In the genomic region with DNA sequence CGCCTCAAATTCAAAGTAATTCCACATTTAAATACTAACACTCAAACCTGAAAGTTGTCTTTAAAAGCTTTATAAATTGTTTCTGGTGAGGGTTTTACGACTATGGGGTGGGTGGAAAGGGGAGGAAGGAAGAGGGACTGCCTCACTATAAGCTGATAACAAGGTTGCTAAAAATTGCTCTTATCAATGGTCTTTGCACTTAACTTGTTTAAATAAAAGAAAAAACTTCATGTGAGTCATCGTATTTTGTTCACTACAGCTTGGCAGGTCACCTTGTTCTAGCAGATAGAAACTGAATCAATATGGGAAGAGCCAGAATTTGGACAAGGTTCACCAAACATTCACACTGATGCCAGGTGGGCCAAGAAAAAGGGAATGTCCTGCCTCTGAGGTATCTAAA, we compare ENCODE assay signal across 1 cellular context.
TF ChIP-seq lines count a peak whose summit lies in the region.

No MANE protein-coding gene starts in this region.

TF ChIP-seq in HepG2, 621 proteins besides CTCF, POLR2A, EP300 and RAD21 (continued from another document and continues in another):
- TF ChIP-seq, protein P1, sequence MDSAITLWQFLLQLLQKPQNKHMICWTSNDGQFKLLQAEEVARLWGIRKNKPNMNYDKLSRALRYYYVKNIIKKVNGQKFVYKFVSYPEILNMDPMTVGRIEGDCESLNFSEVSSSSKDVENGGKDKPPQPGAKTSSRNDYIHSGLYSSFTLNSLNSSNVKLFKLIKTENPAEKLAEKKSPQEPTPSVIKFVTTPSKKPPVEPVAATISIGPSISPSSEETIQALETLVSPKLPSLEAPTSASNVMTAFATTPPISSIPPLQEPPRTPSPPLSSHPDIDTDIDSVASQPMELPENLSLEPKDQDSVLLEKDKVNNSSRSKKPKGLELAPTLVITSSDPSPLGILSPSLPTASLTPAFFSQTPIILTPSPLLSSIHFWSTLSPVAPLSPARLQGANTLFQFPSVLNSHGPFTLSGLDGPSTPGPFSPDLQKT (CRISPR knock-in tag; IDR thresholded peaks at IDR 0.05; ENCODE audit: borderline replicate concordance) = no peak
- TF ChIP-seq, protein P2, sequence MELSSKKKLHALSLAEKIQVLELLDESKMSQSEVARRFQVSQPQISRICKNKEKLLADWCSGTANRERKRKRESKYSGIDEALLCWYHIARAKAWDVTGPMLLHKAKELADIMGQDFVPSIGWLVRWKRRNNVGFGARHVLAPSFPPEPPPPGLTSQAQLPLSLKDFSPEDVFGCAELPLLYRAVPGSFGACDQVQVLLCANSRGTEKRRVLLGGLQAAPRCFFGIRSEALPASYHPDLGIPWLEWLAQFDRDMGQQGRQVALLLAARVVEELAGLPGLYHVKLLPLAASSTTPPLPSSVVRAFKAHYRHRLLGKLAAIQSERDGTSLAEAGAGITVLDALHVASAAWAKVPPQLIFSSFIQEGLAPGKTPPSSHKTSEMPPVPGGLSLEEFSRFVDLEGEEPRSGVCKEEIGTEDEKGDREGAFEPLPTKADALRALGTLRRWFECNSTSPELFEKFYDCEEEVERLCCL (CRISPR knock-in tag; IDR thresholded peaks at IDR 0.05; ENCODE audit: borderline replicate concordance) = no peak
- TF ChIP-seq HNRNPL (IDR thresholded peaks at IDR 0.05; ENCODE audit: low read depth, low read length) (no peak), GZF1 (CRISPR knock-in tag; IDR thresholded peaks at IDR 0.05) (no peak), ATF7-NPFF (CRISPR knock-in tag; IDR thresholded peaks at IDR 0.05; ENCODE audit: low read depth) (no peak), MBNL3 (CRISPR knock-in tag; conservative IDR thresholded peaks at IDR 0.05) (no peak), NFKBIZ (CRISPR knock-in tag; IDR thresholded peaks at IDR 0.05) (no peak), ZNF749 (CRISPR knock-in tag; IDR thresholded peaks at IDR 0.05; ENCODE audit: borderline replicate concordance) (no peak), SRSF4 (IDR thresholded peaks at IDR 0.05; ENCODE audit: low read depth, low read length, poor library complexity, severe bottlenecking) (no peak), DPF2 (CRISPR knock-in tag; IDR thresholded peaks at IDR 0.05; ENCODE audit: borderline replicate concordance, low read depth) (no peak), NR1H2 (CRISPR knock-in tag; IDR thresholded peaks at IDR 0.05; ENCODE audit: borderline replicate concordance, low read depth) (no peak), ZNF441 (CRISPR knock-in tag; IDR thresholded peaks at IDR 0.05; ENCODE audit: borderline replicate concordance) (no peak), ESRRA (CRISPR knock-in tag; IDR thresholded peaks at IDR 0.05; ENCODE audit: low read depth) (no peak), KLF13 (CRISPR knock-in tag; IDR thresholded peaks at IDR 0.05) (no peak), ZNF720 (CRISPR knock-in tag; IDR thresholded peaks at IDR 0.05) (no peak), ZSCAN22 (CRISPR knock-in tag; IDR thresholded peaks at IDR 0.05) (no peak), NFIC (IDR thresholded peaks at IDR 0.05; ENCODE audit: low read length) (peak; percentile 29; the same call in 1 of the 2 replicates), ATRX (CRISPR knock-in tag; IDR thresholded peaks at IDR 0.05; ENCODE audit: borderline replicate concordance) (no peak), ERF (CRISPR knock-in tag; IDR thresholded peaks at IDR 0.05) (no peak), NONO (IDR thresholded peaks at IDR 0.05) (no peak), NONO (CRISPR knock-in tag; conservative IDR thresholded peaks at IDR 0.05) (no peak), THYN1 (CRISPR knock-in tag; IDR thresholded peaks at IDR 0.05; ENCODE audit: borderline replicate concordance, low read depth) (no peak), MYC (CRISPR knock-in tag; IDR thresholded peaks at IDR 0.05; ENCODE audit: borderline replicate concordance) (no peak), MEF2D (CRISPR knock-in tag; IDR thresholded peaks at IDR 0.05) (0 out of 2 replicates have a peak, but pooled peaks have one; percentile 54), ZNF577 (CRISPR knock-in tag; IDR thresholded peaks at IDR 0.05; ENCODE audit: borderline replicate concordance, low read depth) (no peak)
- TF ChIP-seq, protein P3, sequence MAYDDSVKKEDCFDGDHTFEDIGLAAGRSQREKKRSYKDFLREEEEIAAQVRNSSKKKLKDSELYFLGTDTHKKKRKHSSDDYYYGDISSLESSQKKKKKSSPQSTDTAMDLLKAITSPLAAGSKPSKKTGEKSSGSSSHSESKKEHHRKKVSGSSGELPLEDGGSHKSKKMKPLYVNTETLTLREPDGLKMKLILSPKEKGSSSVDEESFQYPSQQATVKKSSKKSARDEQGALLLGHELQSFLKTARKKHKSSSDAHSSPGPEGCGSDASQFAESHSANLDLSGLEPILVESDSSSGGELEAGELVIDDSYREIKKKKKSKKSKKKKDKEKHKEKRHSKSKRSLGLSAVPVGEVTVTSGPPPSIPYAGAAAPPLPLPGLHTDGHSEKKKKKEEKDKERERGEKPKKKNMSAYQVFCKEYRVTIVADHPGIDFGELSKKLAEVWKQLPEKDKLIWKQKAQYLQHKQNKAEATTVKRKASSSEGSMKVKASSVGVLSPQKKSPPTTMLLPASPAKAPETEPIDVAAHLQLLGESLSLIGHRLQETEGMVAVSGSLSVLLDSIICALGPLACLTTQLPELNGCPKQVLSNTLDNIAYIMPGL (CRISPR knock-in tag; IDR thresholded peaks at IDR 0.05; ENCODE audit: borderline replicate concordance in 1 of 2, low read depth in 1 of 2) = no peak
- TF ChIP-seq, protein P4, sequence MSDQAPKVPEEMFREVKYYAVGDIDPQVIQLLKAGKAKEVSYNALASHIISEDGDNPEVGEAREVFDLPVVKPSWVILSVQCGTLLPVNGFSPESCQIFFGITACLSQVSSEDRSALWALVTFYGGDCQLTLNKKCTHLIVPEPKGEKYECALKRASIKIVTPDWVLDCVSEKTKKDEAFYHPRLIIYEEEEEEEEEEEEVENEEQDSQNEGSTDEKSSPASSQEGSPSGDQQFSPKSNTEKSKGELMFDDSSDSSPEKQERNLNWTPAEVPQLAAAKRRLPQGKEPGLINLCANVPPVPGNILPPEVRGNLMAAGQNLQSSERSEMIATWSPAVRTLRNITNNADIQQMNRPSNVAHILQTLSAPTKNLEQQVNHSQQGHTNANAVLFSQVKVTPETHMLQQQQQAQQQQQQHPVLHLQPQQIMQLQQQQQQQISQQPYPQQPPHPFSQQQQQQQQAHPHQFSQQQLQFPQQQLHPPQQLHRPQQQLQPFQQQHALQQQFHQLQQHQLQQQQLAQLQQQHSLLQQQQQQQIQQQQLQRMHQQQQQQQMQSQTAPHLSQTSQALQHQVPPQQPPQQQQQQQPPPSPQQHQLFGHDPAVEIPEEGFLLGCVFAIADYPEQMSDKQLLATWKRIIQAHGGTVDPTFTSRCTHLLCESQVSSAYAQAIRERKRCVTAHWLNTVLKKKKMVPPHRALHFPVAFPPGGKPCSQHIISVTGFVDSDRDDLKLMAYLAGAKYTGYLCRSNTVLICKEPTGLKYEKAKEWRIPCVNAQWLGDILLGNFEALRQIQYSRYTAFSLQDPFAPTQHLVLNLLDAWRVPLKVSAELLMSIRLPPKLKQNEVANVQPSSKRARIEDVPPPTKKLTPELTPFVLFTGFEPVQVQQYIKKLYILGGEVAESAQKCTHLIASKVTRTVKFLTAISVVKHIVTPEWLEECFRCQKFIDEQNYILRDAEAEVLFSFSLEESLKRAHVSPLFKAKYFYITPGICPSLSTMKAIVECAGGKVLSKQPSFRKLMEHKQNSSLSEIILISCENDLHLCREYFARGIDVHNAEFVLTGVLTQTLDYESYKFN (CRISPR knock-in tag; conservative IDR thresholded peaks at IDR 0.05) = peak; percentile 56
- TF ChIP-seq, protein P5, sequence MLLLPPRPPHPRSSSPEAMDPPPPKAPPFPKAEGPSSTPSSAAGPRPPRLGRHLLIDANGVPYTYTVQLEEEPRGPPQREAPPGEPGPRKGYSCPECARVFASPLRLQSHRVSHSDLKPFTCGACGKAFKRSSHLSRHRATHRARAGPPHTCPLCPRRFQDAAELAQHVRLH (CRISPR knock-in tag; IDR thresholded peaks at IDR 0.05; ENCODE audit: borderline replicate concordance, low read depth) = no peak
- TF ChIP-seq, protein P6, sequence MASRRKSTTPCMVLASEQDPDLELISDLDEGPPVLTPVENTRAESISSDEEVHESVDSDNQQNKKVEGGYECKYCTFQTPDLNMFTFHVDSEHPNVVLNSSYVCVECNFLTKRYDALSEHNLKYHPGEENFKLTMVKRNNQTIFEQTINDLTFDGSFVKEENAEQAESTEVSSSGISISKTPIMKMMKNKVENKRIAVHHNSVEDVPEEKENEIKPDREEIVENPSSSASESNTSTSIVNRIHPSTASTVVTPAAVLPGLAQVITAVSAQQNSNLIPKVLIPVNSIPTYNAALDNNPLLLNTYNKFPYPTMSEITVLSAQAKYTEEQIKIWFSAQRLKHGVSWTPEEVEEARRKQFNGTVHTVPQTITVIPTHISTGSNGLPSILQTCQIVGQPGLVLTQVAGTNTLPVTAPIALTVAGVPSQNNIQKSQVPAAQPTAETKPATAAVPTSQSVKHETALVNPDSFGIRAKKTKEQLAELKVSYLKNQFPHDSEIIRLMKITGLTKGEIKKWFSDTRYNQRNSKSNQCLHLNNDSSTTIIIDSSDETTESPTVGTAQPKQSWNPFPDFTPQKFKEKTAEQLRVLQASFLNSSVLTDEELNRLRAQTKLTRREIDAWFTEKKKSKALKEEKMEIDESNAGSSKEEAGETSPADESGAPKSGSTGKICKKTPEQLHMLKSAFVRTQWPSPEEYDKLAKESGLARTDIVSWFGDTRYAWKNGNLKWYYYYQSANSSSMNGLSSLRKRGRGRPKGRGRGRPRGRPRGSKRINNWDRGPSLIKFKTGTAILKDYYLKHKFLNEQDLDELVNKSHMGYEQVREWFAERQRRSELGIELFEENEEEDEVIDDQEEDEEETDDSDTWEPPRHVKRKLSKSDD (CRISPR knock-in tag; IDR thresholded peaks at IDR 0.05; ENCODE audit: low read depth) = no peak
- TF ChIP-seq, protein P7, sequence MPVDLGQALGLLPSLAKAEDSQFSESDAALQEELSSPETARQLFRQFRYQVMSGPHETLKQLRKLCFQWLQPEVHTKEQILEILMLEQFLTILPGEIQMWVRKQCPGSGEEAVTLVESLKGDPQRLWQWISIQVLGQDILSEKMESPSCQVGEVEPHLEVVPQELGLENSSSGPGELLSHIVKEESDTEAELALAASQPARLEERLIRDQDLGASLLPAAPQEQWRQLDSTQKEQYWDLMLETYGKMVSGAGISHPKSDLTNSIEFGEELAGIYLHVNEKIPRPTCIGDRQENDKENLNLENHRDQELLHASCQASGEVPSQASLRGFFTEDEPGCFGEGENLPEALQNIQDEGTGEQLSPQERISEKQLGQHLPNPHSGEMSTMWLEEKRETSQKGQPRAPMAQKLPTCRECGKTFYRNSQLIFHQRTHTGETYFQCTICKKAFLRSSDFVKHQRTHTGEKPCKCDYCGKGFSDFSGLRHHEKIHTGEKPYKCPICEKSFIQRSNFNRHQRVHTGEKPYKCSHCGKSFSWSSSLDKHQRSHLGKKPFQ (CRISPR knock-in tag; IDR thresholded peaks at IDR 0.05; ENCODE audit: insufficient replicate concordance) = no peak
- TF ChIP-seq, protein P8, sequence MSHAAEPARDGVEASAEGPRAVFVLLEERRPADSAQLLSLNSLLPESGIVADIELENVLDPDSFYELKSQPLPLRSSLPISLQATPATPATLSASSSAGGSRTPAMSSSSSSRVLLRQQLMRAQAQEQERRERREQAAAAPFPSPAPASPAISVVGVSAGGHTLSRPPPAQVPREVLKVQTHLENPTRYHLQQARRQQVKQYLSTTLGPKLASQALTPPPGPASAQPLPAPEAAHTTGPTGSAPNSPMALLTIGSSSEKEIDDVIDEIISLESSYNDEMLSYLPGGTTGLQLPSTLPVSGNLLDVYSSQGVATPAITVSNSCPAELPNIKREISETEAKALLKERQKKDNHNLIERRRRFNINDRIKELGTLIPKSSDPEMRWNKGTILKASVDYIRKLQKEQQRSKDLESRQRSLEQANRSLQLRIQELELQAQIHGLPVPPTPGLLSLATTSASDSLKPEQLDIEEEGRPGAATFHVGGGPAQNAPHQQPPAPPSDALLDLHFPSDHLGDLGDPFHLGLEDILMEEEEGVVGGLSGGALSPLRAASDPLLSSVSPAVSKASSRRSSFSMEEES (CRISPR knock-in tag; IDR thresholded peaks at IDR 0.05) = no peak
- TF ChIP-seq, protein P9, sequence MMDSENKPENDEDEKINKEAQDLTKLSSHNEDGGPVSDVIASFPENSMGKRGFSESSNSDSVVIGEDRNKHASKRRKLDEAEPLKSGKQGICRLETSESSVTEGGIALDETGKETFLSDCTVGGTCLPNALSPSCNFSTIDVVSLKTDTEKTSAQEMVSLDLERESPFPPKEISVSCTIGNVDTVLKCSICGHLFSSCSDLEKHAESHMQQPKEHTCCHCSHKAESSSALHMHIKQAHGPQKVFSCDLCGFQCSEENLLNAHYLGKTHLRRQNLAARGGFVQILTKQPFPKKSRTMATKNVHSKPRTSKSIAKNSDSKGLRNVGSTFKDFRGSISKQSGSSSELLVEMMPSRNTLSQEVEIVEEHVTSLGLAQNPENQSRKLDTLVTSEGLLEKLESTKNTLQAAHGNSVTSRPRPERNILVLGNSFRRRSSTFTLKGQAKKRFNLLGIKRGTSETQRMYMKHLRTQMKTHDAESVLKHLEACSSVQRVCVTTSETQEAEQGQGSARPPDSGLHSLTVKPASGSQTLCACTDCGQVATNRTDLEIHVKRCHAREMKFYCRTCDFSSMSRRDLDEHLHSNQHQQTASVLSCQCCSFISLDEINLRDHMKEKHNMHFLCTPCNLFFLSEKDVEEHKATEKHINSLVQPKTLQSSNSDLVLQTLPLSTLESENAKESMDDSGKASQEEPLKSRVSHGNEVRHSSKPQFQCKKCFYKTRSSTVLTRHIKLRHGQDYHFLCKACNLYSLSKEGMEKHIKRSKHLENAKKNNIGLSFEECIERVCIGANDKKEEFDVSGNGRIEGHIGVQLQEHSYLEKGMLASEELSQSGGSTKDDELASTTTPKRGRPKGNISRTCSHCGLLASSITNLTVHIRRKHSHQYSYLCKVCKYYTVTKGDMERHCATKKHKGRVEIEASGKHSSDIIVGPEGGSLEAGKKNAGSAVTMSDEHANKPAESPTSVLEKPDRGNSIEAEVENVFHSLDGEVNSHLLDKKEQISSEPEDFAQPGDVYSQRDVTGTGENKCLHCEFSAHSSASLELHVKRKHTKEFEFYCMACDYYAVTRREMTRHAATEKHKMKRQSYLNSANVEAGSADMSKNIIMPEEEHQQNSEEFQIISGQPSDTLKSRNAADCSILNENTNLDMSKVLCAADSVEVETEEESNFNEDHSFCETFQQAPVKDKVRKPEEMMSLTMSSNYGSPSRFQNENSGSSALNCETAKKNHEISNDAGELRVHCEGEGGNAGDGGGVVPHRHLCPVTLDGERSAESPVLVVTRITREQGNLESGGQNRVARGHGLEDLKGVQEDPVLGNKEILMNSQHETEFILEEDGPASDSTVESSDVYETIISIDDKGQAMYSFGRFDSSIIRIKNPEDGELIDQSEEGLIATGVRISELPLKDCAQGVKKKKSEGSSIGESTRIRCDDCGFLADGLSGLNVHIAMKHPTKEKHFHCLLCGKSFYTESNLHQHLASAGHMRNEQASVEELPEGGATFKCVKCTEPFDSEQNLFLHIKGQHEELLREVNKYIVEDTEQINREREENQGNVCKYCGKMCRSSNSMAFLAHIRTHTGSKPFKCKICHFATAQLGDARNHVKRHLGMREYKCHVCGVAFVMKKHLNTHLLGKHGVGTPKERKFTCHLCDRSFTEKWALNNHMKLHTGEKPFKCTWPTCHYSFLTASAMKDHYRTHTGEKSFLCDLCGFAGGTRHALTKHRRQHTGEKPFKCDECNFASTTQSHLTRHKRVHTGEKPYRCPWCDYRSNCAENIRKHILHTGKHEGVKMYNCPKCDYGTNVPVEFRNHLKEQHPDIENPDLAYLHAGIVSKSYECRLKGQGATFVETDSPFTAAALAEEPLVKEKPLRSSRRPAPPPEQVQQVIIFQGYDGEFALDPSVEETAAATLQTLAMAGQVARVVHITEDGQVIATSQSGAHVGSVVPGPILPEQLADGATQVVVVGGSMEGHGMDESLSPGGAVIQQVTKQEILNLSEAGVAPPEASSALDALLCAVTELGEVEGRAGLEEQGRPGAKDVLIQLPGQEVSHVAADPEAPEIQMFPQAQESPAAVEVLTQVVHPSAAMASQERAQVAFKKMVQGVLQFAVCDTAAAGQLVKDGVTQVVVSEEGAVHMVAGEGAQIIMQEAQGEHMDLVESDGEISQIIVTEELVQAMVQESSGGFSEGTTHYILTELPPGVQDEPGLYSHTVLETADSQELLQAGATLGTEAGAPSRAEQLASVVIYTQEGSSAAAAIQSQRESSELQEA (CRISPR knock-in tag; IDR thresholded peaks at IDR 0.05; ENCODE audit: not compliant biosample characterization) = no peak
